8 cellular contexts compared by ENCODE assay signal in genomic region chr10:129466703-129467345, GRCh38. TPM values are rescaled to one million over a fixed set of nuclear protein-coding genes. Genes with fewer than 3 reads are reported as not detected.
DNase-seq lines count a peak whose midpoint lies in the region; ATAC-seq, FAIRE-seq and TF ChIP-seq lines count a peak whose summit lies in the region.

TSS of gene MGMT (plus strand) at chr10:129467241.

- TF ChIP-seq CTCF in D721Med (IDR thresholded peaks at IDR 0.05; ENCODE audit: insufficient read depth, missing control alignments): no peak
- TF ChIP-seq CTCF in astrocyte of the cerebellum (IDR thresholded peaks at IDR 0.05; ENCODE audit: low read depth, low read length, missing control alignments): no peak
- no peak for TF ChIP-seq CTCF in retinal pigment epithelial cell (conservative IDR thresholded peaks at IDR 0.05; ENCODE audit: low read depth, low read length)

- H3K36me3 ChIP-seq in aorta (ENCODE audit: control insufficient read depth in 1 of 2, insufficient read depth in 2 of 2, low read length in 1 of 2): peaks cover 0 to 3% of the 10 kb centered on the region in 2 donors

- intact Hi-C loops in T-helper 2 cell treated with Interferon-gamma antibody and Interleukin-4, amounts not matched to agents 100 ng/mL and 5 ng/mL, for 36 hours (cut with micrococcal nuclease): loop anchor here (1.0 to 2.0 kb wide), 2 partner anchors 432 to 644 kb away; no protein-coding TSS in a partner anchor
- intact Hi-C loops in aorta (cut with DNase I): loop anchor here (10.0 kb wide), 2 partner anchors 372 to 498 kb away; partner anchors contain the start of gene EBF3 (in 1 of the 2)

- no peaks in the 10 kb centered on the region for H3K27me3 ChIP-seq in aorta (ENCODE audit: control insufficient read depth in 1 of 2, insufficient read depth in 2 of 2, low read length in 1 of 2)

- in situ Hi-C loops in astrocyte of the cerebellum (cut with HindIII; ENCODE audit: low sequenced_read_pairs): no loop called here

- FAIRE-seq in D721Med (lab: Jason Lieb, UNC): no peak

- peak; percentile 92 for ATAC-seq in GM21360 (IDR thresholded peaks at IDR 0.05; ENCODE audit: unreplicated experiment)
- ATAC-seq in aorta (ENCODE audit: low FRiP score): peak; percentile 98

- 3 to 5% methylated on average over 71 to 83 of the region's 83 CpGs for WGBS in aorta, 2 donors

- DNase-seq in D721Med (ENCODE audit: insufficient read length, low spot score) (peak; percentile 61), HUDEP-2 (lab: John Stamatoyannopoulos, UW; ENCODE audit: unreplicated experiment in 76 of 76) (peak in 75 of 76 experiments; percentile 17 to 96 (median 87)), astrocyte of the cerebellum (ENCODE audit: low read depth) (peak; percentile 28), hippocampal formation (lab: John Stamatoyannopoulos, UW) (peak; percentile 75 to 92), retinal pigment epithelial cell (ENCODE audit: low read depth) (peak; percentile 29), aorta (peak; percentile 97 to 99)

- no peaks in the 10 kb centered on the region for H3K9me3 ChIP-seq in aorta (ENCODE audit: control insufficient read depth, low read length)

- H3K4me3 ChIP-seq in astrocyte of the cerebellum (ENCODE audit: low read depth, low read length) (peak within 1 kb of the TSS; percentile 70), retinal pigment epithelial cell (ENCODE audit: low read length) (peak within 1 kb of the TSS; percentile 76), aorta (ENCODE audit: low read length in 2 of 2) (peak within 1 kb of the TSS; percentile 36 to 38)

- peak within 1 kb of the TSS in 1 of 2 donors; percentile 70 for H3K27ac ChIP-seq in aorta (ENCODE audit: low read depth in 1 of 2, low read length in 2 of 2)

- H3K4me1 ChIP-seq in aorta (ENCODE audit: control insufficient read depth in 1 of 2, insufficient read depth in 2 of 2, low read length in 2 of 2): no peaks in the 10 kb centered on the region

RNA-seq across cellular contexts. Expression of gene MGMT, which starts in this region (rescaled TPM):
- total RNA-seq in T-helper 2 cell treated with Interferon-gamma antibody and Interleukin-4, amounts not matched to agents 100 ng/mL and 5 ng/mL, for 36 hours: 17.3 and 17.9 TPM in 2 replicates
- 10 to 100 TPM; 13.4 to 30.0 TPM for total RNA-seq in aorta
- 10 to 100 TPM in 1 of 2 donors, 1 to 10 TPM in 1; 8.8 to 14.7 TPM for polyA plus RNA-seq in aorta

Comparison
In these comparisons a context has a peak if more than half of its experiments do, and no peak if none do; other contexts are left out.
1. DNase-seq: peak in every context shown above with its lines; median percentile 98 in aorta; 87 in HUDEP-2; 84 in hippocampal formation; 61 in D721Med; 29 in retinal pigment epithelial cell; 28 in astrocyte of the cerebellum.